ENCODE assay signal across 1 cellular context in the genomic region with DNA sequence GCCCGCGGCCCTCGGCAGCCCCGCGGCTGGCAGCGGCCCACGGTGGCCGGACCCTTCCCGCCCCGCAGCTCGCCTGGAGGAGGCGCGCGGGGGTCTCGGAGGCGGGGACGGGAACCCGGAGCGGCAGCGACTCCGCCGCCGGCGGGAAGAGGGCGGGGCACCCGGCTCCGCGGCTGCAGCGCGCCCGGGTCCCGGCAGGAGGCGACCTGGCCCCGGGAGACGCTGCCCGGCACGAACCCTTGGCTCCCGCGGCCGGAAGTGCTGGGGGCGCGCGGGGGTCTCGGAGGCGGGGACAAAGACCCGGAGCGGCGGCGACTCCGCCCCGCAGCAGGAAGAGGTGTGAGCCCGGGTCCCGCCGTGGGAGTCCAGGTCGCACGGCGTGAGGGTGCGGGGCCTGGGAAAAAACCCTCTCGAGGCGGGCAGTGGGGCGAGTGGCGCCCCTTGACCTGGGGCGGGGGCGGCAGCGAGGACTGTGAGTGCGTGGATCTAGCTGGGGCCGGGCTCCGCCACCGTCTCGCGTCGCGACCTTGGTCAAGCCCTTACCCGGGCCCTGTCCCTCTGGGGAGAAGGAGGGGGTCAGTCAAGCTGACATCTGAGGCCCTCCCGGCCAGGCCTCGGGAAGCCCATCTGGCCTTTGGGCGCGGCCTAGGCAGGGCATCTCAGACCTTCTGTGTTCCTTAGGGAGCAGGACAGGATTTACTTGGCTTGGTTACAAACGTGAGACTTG.
TF ChIP-seq lines count a peak whose summit lies in the region.

A gene (minus strand): TSS at position 151 of the 727 bp plus-strand sequence. CDS start 230 bp downstream, outside the sequence.

TF ChIP-seq in SK-N-SH, 30 proteins besides CTCF, POLR2A, EP300 and RAD21 (continued from another document):
- TF ChIP-seq, protein P1, sequence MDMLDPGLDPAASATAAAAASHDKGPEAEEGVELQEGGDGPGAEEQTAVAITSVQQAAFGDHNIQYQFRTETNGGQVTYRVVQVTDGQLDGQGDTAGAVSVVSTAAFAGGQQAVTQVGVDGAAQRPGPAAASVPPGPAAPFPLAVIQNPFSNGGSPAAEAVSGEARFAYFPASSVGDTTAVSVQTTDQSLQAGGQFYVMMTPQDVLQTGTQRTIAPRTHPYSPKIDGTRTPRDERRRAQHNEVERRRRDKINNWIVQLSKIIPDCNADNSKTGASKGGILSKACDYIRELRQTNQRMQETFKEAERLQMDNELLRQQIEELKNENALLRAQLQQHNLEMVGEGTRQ (IDR thresholded peaks at IDR 0.05; ENCODE audit: borderline replicate concordance, low read depth, low read length), result no peak
- TF ChIP-seq TAF1 (IDR thresholded peaks at IDR 0.05; ENCODE audit: borderline replicate concordance, low read depth, low read length), result no peak
- TF ChIP-seq RCOR1 (IDR thresholded peaks at IDR 0.05; ENCODE audit: low read length), result peak; percentile 15; the same call in 1 of the 2 replicates
- TF ChIP-seq, protein P2, sequence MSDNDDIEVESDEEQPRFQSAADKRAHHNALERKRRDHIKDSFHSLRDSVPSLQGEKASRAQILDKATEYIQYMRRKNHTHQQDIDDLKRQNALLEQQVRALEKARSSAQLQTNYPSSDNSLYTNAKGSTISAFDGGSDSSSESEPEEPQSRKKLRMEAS (IDR thresholded peaks at IDR 0.05; ENCODE audit: low read depth), result no peak; the same call in 1 of the 2 replicates
- peak; percentile 61 for TF ChIP-seq GABPA (IDR thresholded peaks at IDR 0.05; ENCODE audit: low read depth)
- no peak; the same call in 1 of the 2 replicates for TF ChIP-seq RXRA (IDR thresholded peaks at IDR 0.05; ENCODE audit: borderline replicate concordance, low read depth)
- TF ChIP-seq NRF1 (IDR thresholded peaks at IDR 0.05; ENCODE audit: low read depth, low read length), result no peak
- no peak for TF ChIP-seq SIN3A (IDR thresholded peaks at IDR 0.05; ENCODE audit: borderline replicate concordance, low read depth, low read length)
- TF ChIP-seq, protein P3, sequence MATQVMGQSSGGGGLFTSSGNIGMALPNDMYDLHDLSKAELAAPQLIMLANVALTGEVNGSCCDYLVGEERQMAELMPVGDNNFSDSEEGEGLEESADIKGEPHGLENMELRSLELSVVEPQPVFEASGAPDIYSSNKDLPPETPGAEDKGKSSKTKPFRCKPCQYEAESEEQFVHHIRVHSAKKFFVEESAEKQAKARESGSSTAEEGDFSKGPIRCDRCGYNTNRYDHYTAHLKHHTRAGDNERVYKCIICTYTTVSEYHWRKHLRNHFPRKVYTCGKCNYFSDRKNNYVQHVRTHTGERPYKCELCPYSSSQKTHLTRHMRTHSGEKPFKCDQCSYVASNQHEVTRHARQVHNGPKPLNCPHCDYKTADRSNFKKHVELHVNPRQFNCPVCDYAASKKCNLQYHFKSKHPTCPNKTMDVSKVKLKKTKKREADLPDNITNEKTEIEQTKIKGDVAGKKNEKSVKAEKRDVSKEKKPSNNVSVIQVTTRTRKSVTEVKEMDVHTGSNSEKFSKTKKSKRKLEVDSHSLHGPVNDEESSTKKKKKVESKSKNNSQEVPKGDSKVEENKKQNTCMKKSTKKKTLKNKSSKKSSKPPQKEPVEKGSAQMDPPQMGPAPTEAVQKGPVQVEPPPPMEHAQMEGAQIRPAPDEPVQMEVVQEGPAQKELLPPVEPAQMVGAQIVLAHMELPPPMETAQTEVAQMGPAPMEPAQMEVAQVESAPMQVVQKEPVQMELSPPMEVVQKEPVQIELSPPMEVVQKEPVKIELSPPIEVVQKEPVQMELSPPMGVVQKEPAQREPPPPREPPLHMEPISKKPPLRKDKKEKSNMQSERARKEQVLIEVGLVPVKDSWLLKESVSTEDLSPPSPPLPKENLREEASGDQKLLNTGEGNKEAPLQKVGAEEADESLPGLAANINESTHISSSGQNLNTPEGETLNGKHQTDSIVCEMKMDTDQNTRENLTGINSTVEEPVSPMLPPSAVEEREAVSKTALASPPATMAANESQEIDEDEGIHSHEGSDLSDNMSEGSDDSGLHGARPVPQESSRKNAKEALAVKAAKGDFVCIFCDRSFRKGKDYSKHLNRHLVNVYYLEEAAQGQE (IDR thresholded peaks at IDR 0.05; ENCODE audit: low read depth, low read length), result no peak
- TF ChIP-seq, protein P4, sequence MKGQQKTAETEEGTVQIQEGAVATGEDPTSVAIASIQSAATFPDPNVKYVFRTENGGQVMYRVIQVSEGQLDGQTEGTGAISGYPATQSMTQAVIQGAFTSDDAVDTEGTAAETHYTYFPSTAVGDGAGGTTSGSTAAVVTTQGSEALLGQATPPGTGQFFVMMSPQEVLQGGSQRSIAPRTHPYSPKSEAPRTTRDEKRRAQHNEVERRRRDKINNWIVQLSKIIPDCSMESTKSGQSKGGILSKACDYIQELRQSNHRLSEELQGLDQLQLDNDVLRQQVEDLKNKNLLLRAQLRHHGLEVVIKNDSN (IDR thresholded peaks at IDR 0.05; ENCODE audit: borderline replicate concordance, low read depth), result no peak
- peak; percentile 27; the same call in 1 of the 2 replicates for TF ChIP-seq ELF1 (IDR thresholded peaks at IDR 0.05)
- no peak for TF ChIP-seq MEF2A (IDR thresholded peaks at IDR 0.05; ENCODE audit: borderline replicate concordance, low read depth)
- TF ChIP-seq, protein P5, sequence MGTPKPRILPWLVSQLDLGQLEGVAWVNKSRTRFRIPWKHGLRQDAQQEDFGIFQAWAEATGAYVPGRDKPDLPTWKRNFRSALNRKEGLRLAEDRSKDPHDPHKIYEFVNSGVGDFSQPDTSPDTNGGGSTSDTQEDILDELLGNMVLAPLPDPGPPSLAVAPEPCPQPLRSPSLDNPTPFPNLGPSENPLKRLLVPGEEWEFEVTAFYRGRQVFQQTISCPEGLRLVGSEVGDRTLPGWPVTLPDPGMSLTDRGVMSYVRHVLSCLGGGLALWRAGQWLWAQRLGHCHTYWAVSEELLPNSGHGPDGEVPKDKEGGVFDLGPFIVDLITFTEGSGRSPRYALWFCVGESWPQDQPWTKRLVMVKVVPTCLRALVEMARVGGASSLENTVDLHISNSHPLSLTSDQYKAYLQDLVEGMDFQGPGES (IDR thresholded peaks at IDR 0.05; ENCODE audit: low read depth, low read length), result no peak
- TF ChIP-seq, protein P6, sequence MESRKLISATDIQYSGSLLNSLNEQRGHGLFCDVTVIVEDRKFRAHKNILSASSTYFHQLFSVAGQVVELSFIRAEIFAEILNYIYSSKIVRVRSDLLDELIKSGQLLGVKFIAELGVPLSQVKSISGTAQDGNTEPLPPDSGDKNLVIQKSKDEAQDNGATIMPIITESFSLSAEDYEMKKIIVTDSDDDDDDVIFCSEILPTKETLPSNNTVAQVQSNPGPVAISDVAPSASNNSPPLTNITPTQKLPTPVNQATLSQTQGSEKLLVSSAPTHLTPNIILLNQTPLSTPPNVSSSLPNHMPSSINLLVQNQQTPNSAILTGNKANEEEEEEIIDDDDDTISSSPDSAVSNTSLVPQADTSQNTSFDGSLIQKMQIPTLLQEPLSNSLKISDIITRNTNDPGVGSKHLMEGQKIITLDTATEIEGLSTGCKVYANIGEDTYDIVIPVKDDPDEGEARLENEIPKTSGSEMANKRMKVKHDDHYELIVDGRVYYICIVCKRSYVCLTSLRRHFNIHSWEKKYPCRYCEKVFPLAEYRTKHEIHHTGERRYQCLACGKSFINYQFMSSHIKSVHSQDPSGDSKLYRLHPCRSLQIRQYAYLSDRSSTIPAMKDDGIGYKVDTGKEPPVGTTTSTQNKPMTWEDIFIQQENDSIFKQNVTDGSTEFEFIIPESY (IDR thresholded peaks at IDR 0.05; ENCODE audit: borderline replicate concordance, low read depth), result no peak
- TF ChIP-seq MXI1 (IDR thresholded peaks at IDR 0.05; ENCODE audit: low read depth, low read length), result 0 out of 2 replicates have a peak, but pooled peaks have one; percentile 18
- peak; percentile 62 for TF ChIP-seq CHD2 (IDR thresholded peaks at IDR 0.05; ENCODE audit: low read length, partially characterized antibody)
- peak; percentile 42; the same call in 1 of the 2 replicates for TF ChIP-seq NFIC (IDR thresholded peaks at IDR 0.05; ENCODE audit: borderline replicate concordance)
- TF ChIP-seq GATA2 (CRISPR knock-in tag; IDR thresholded peaks at IDR 0.05), result no peak
